ENCODE assay signal across 11 cellular contexts in genomic region chr1:117753652-117754051, GRCh38.
DNase-seq lines count a peak whose midpoint lies in the region; ATAC-seq and TF ChIP-seq lines count a peak whose summit lies in the region.
"Had no signal": no experiment of that assay in that cellular context is flagged by ENCODE, and none has a peak within 500 bp of the region (broad histone marks: within the 10 kb centered on the region; RNA-seq: fewer than 3 reads in every experiment).

No MANE protein-coding gene starts in this region.

- peak; percentile 40 for ATAC-seq in activated CD8-positive, alpha-beta memory T cell treated with anti-CD3 and anti-CD28 coated beads, Interleukin-2, amount 10 ng/mL, durations not matched to agents 7 days and 5 days
- ATAC-seq in thoracic aorta (ENCODE audit: insufficient number of reproducible peaks, low FRiP score, low read depth) = no peak
- ATAC-seq in GM21717 (IDR thresholded peaks at IDR 0.05; ENCODE audit: unreplicated experiment) = no peak
- ATAC-seq in HG02759 (IDR thresholded peaks at IDR 0.05; ENCODE audit: unreplicated experiment) = no peak

- CTCF ChIA-PET in activated CD8-positive, alpha-beta memory T cell treated with anti-CD3 and anti-CD28 coated beads, Interleukin-2, amount 10 ng/mL, durations not matched to agents 7 days and 5 days (lab: Charles Lee) = interaction anchor here (0.6 to 11.2 kb wide), 51 partner anchors 10 to 443 kb away, joined by 3 to 261 read pairs (median 5); no protein-coding TSS in a partner anchor

- no peak overlapping the region for H3K27ac Mint-ChIP-seq in activated CD8-positive, alpha-beta memory T cell treated with anti-CD3 and anti-CD28 coated beads, Interleukin-2, amount 10 ng/mL, durations not matched to agents 7 days and 5 days
- H3K27ac Mint-ChIP-seq: brain had no signal

- H3K27me3 Mint-ChIP-seq in activated CD8-positive, alpha-beta memory T cell treated with anti-CD3 and anti-CD28 coated beads, Interleukin-2, amount 10 ng/mL, durations not matched to agents 7 days and 5 days = peaks cover 34% of the 10 kb centered on the region

- H3K36me3 ChIP-seq in SK-N-MC (ENCODE audit: insufficient read depth, low read length) (no peaks in the 10 kb centered on the region), thoracic aorta (no peaks in the 10 kb centered on the region)
- H3K36me3 ChIP-seq: heart left ventricle, SJSA1 had no signal

- peaks cover 16% of the 10 kb centered on the region for H3K4me1 Mint-ChIP-seq in activated CD8-positive, alpha-beta memory T cell treated with anti-CD3 and anti-CD28 coated beads, Interleukin-2, amount 10 ng/mL, durations not matched to agents 7 days and 5 days

- H3K36me3 Mint-ChIP-seq in activated CD8-positive, alpha-beta memory T cell treated with anti-CD3 and anti-CD28 coated beads, Interleukin-2, amount 10 ng/mL, durations not matched to agents 7 days and 5 days = no peaks in the 10 kb centered on the region
- H3K36me3 Mint-ChIP-seq: brain had no signal

- no peak for TF ChIP-seq CTCF in foreskin fibroblast (IDR thresholded peaks at IDR 0.05; ENCODE audit: low read depth, low read length)
- no peak for TF ChIP-seq CTCF in thoracic aorta (IDR thresholded peaks at IDR 0.05)
- TF ChIP-seq CTCF in dorsolateral prefrontal cortex (IDR thresholded peaks at IDR 0.05 in 54 of 56, conservative IDR thresholded peaks at IDR 0.05 in 2 of 56; ENCODE audit: low read depth in 1 of 56, partially characterized antibody in 56 of 56) = no peak

- H3K4me3 ChIP-seq in SK-N-MC (peak overlapping the region; percentile 57), foreskin fibroblast (ENCODE audit: low read depth in 1 of 2, low read length in 2 of 2) (no peak overlapping the region), thoracic aorta (peak overlapping the region; percentile 68), dorsolateral prefrontal cortex (peak overlapping the region in 17 of 59 donors; percentile 1 to 39 (median 20))
- H3K4me3 ChIP-seq: SJSA1 had no signal

- no peak overlapping the region for H3K27ac ChIP-seq in SK-N-MC
- H3K27ac ChIP-seq in thoracic aorta = no peak overlapping the region
- H3K27ac ChIP-seq in dorsolateral prefrontal cortex = no peak overlapping the region
- H3K27ac ChIP-seq: heart left ventricle, SJSA1 had no signal

- intact Hi-C loops in dorsolateral prefrontal cortex (cut with DNase I) = loop anchor here (2.0 to 10.0 kb wide), 4 partner anchors 41 to 689 kb away; partner anchors contain the start of gene TTF2 (in 1 of the 2)

- H3K4me1 ChIP-seq in thoracic aorta (ENCODE audit: control insufficient read depth in 1 of 2, low read depth in 2 of 2) = peaks cover 7 to 25% of the 10 kb centered on the region in 2 donors

- no peak overlapping the region for H3K4me3 Mint-ChIP-seq in activated CD8-positive, alpha-beta memory T cell treated with anti-CD3 and anti-CD28 coated beads, Interleukin-2, amount 10 ng/mL, durations not matched to agents 7 days and 5 days

- H3K27me3 ChIP-seq in thoracic aorta (replicated peaks; ENCODE audit: insufficient read depth) = no peaks in the 10 kb centered on the region
- peaks cover 0 to 13% (median 0%) of the 10 kb centered on the region in 45 donors for H3K27me3 ChIP-seq in dorsolateral prefrontal cortex
- H3K27me3 ChIP-seq: SJSA1 had no signal

- H3K9me3 ChIP-seq in SK-N-MC (ENCODE audit: low read depth, low read length) (no peaks in the 10 kb centered on the region), thoracic aorta (no peaks in the 10 kb centered on the region)
- H3K9me3 ChIP-seq: heart left ventricle, SJSA1 had no signal

- H3K9ac ChIP-seq in SK-N-MC (ENCODE audit: insufficient read length) = no peak overlapping the region

- DNase-seq in activated CD8-positive, alpha-beta memory T cell treated with anti-CD3 and anti-CD28 coated beads, Interleukin-2, amount 10 ng/mL, durations not matched to agents 7 days and 5 days = no peak
- DNase-seq in activated CD8-positive, alpha-beta memory T cell treated with anti-CD3 and anti-CD28 coated beads, Interleukin-2, amount 50 U/mL, for 48 hours = no peak
- DNase-seq in SK-N-MC (ENCODE audit: low read depth, low spot score) (no peak), foreskin fibroblast (peak; percentile 49 to 72), thoracic aorta (ENCODE audit: low spot score) (no peak), dorsolateral prefrontal cortex (no peak)

- H3K9me3 Mint-ChIP-seq in activated CD8-positive, alpha-beta memory T cell treated with anti-CD3 and anti-CD28 coated beads, Interleukin-2, amount 10 ng/mL, durations not matched to agents 7 days and 5 days (ENCODE audit: low read depth) = no peaks in the 10 kb centered on the region

Comparison
In these comparisons a context has a peak if more than half of its experiments do, and no peak if none do; other contexts are left out.
1. DNase-seq: peak in foreskin fibroblast (2 of 2); none in activated CD8-positive, alpha-beta memory T cell treated with anti-CD3 and anti-CD28 coated beads, Interleukin-2, amount 10 ng/mL, durations not matched to agents 7 days and 5 days (single experiment), activated CD8-positive, alpha-beta memory T cell treated with anti-CD3 and anti-CD28 coated beads, Interleukin-2, amount 50 U/mL, for 48 hours (single experiment), SK-N-MC (single experiment), thoracic aorta (single experiment) and dorsolateral prefrontal cortex (0 of 10).
2. H3K4me3 ChIP-seq: peak in SK-N-MC (single experiment) and thoracic aorta (single experiment); none in foreskin fibroblast (0 of 2).